ENCODE assay signal across 20 cellular contexts in genomic region chr10:77310288-77310687, GRCh38.
DNase-seq lines count a peak whose midpoint lies in the region; ATAC-seq and TF ChIP-seq lines count a peak whose summit lies in the region.
"Had no signal": no experiment of that assay in that cellular context is flagged by ENCODE, and none has a peak within 500 bp of the region (broad histone marks: within the 10 kb centered on the region; RNA-seq: fewer than 3 reads in every experiment).

No MANE protein-coding gene starts in this region.

- peaks cover 11% of the 10 kb centered on the region for H3K27me3 Mint-ChIP-seq in nephron (ENCODE audit: low read depth)

- H3K4me1 Mint-ChIP-seq in nephron: peaks cover 47% of the 10 kb centered on the region

- H3K36me3 ChIP-seq in SJCRH30 (no peaks in the 10 kb centered on the region), esophagus muscularis mucosa (no peaks in the 10 kb centered on the region), transverse colon (no peaks in the 10 kb centered on the region)
- H3K36me3 ChIP-seq: BLaER1, Peyer's patch had no signal

- peak overlapping the region; percentile 19; the same call in 1 of the 2 replicates for H3K27ac ChIP-seq in SJCRH30
- peak overlapping the region; percentile 59 to 68 (median 60) for H3K27ac ChIP-seq in esophagus muscularis mucosa (replicated peaks in 1 of 4)
- peak overlapping the region in 3 of 4 donors; percentile 51 to 75 (median 66) for H3K27ac ChIP-seq in transverse colon
- H3K27ac ChIP-seq: A549, BLaER1 had no signal

- no peaks in the 10 kb centered on the region for H3K36me3 Mint-ChIP-seq in nephron (ENCODE audit: low read depth)

- TF ChIP-seq POLR2A in esophagus muscularis mucosa (IDR thresholded peaks at IDR 0.05; ENCODE audit: low read depth) (no peak), transverse colon (IDR thresholded peaks at IDR 0.05) (no peak)

- peak overlapping the region; percentile 30 to 68 (median 52) for H3K27ac Mint-ChIP-seq in nephron
- H3K27ac Mint-ChIP-seq: CD4-positive, alpha-beta T cell had no signal

- no peak overlapping the region for H3K4me3 Mint-ChIP-seq in nephron
- H3K4me3 Mint-ChIP-seq: CD4-positive, alpha-beta T cell had no signal

- H3K9me3 Mint-ChIP-seq in nephron: no peaks in the 10 kb centered on the region
- H3K9me3 Mint-ChIP-seq: CD4-positive, alpha-beta T cell had no signal

- peaks cover 65% of the 10 kb centered on the region for H3K4me1 ChIP-seq in SJCRH30
- peaks cover 0 to 59% (median 41%) of the 10 kb centered on the region in 4 donors for H3K4me1 ChIP-seq in esophagus muscularis mucosa
- H3K4me1 ChIP-seq in transverse colon: peaks cover 0 to 9% (median 2%) of the 10 kb centered on the region in 4 donors
- H3K4me1 ChIP-seq: BLaER1, Peyer's patch had no signal

- H3K9me3 ChIP-seq in SJCRH30 (replicated peaks): no peaks in the 10 kb centered on the region
- H3K9me3 ChIP-seq in esophagus muscularis mucosa: no peaks in the 10 kb centered on the region
- no peaks in the 10 kb centered on the region for H3K9me3 ChIP-seq in transverse colon
- H3K9me3 ChIP-seq: A549, BLaER1, Peyer's patch had no signal

- H3K4me3 ChIP-seq in SJCRH30 (no peak overlapping the region), esophagus muscularis mucosa (no peak overlapping the region), transverse colon (no peak overlapping the region)
- H3K4me3 ChIP-seq: A549, BLaER1, Peyer's patch had no signal

- in situ Hi-C loops in transverse colon (cut with MboI; ENCODE audit: low pct_ligation_motif_present in 1 of 4, low pct_unique_long_range_greater_than_20kb in 1 of 4, low sequenced_read_pairs in 3 of 4): no loop called here

- no peak for ATAC-seq in GM19395 (IDR thresholded peaks at IDR 0.05; ENCODE audit: unreplicated experiment)
- ATAC-seq: A549 had no signal

- H3K27me3 ChIP-seq in SJCRH30 (no peaks in the 10 kb centered on the region), esophagus muscularis mucosa (no peaks in the 10 kb centered on the region), transverse colon (no peaks in the 10 kb centered on the region)
- H3K27me3 ChIP-seq: BLaER1, Peyer's patch had no signal

- WGBS in esophagus muscularis mucosa: 45% methylated on average over 3 of the region's 3 CpGs
- 34% methylated on average over 3 of the region's 3 CpGs; no CpG with 5 or more reads in 1 of the 2 donors for WGBS in transverse colon (ENCODE audit: low coverage in 1 of 2), 2 donors

- TF ChIP-seq CTCF in esophagus muscularis mucosa (IDR thresholded peaks at IDR 0.05) (no peak), nephron (IDR thresholded peaks at IDR 0.05; ENCODE audit: unreplicated experiment in 3 of 3) (no peak), transverse colon (IDR thresholded peaks at IDR 0.05) (no peak)

- intact Hi-C loops in esophagus muscularis mucosa (cut with DNase I): no loop called here
- intact Hi-C loops in transverse colon (cut with DNase I; ENCODE audit: low total_unique reads): no loop called here

- no peak for DNase-seq in SJCRH30
- DNase-seq in esophagus muscularis mucosa (ENCODE audit: extremely low spot score): no peak
- DNase-seq in transverse colon: no peak
- DNase-seq in AG08396 (ENCODE audit: low spot score): no peak
- no peak for DNase-seq in COLO668 (lab: John Stamatoyannopoulos, UW; ENCODE audit: unreplicated experiment)
- no peak for DNase-seq in HPDE6-E6E7 (ENCODE audit: extremely low spot score)
- DNase-seq: CD4-positive, alpha-beta T cell; EL; GF-D8; Karpas-422; NCI-H1694; NCI-H2081; NCI-H2171; NCI-H345; NCI-H774; Peyer's patch had no signal

- TF ChIP-seq EP300 in esophagus muscularis mucosa (IDR thresholded peaks at IDR 0.05) (no peak), transverse colon (IDR thresholded peaks at IDR 0.05; ENCODE audit: low read depth) (no peak)
